1 cellular context compared by ENCODE assay signal in genomic region chr6:30770592-30770991, GRCh38.
TF ChIP-seq lines count a peak whose summit lies in the region.

No MANE protein-coding gene starts in this region.

TF ChIP-seq in H1, 55 proteins besides CTCF, POLR2A, EP300 and RAD21:
- TF ChIP-seq ASH2L (IDR thresholded peaks at IDR 0.05; ENCODE audit: low read length) (no peak), RFX5 (IDR thresholded peaks at IDR 0.05; ENCODE audit: borderline replicate concordance, low read depth, low read length) (no peak), TCF12 (IDR thresholded peaks at IDR 0.05; ENCODE audit: low read depth, low read length) (no peak), RXRA (IDR thresholded peaks at IDR 0.05; ENCODE audit: insufficient read depth, low read depth, low read length) (no peak), TEAD4 (IDR thresholded peaks at IDR 0.05; ENCODE audit: low read depth, low read length) (no peak), ZNF274 (IDR thresholded peaks at IDR 0.05; ENCODE audit: borderline replicate concordance, extremely low read depth, low read length) (no peak), YY1 (IDR thresholded peaks at IDR 0.05; ENCODE audit: low read depth, low read length) (no peak), BRCA1 (IDR thresholded peaks at IDR 0.05; ENCODE audit: low read depth, low read length) (no peak), CBX5 (IDR thresholded peaks at IDR 0.05; ENCODE audit: low read depth, low read length) (no peak)
